Comparison of ENCODE assay signal across 24 cellular contexts in genomic region chr2:165634282-165634681, GRCh38.
A peak's percentile ranks its signal among the peaks of the same experiment; 100 is the strongest.
DNase-seq lines count a peak whose midpoint lies in the region; ATAC-seq, FAIRE-seq and TF ChIP-seq lines count a peak whose summit lies in the region.
"Had no signal": no experiment of that assay in that cellular context is flagged by ENCODE, and none has a peak within 500 bp of the region (broad histone marks: within the 10 kb centered on the region; RNA-seq: fewer than 3 reads in every experiment).

No MANE protein-coding gene starts in this region.

- TF ChIP-seq EP300 in SK-N-SH (IDR thresholded peaks at IDR 0.05; ENCODE audit: borderline replicate concordance in 1 of 2, low read depth in 1 of 2, low read length in 1 of 2): no peak

- H2BK120ac ChIP-seq in neuronal stem cell (ENCODE audit: low read depth, low read length): no peak overlapping the region

- no peaks in the 10 kb centered on the region for H3K9me2 ChIP-seq in SK-N-SH

- peak overlapping the region in 1 of 3 experiments; percentile 7 for H3K4me3 Mint-ChIP-seq in nephron
- H3K4me3 Mint-ChIP-seq: activated CD8-positive, alpha-beta T cell treated with anti-CD3 and anti-CD28 coated beads for 36 hours; IgD-negative memory B cell; stimulated activated naive B cell treated with anti-CD40 and anti-IgM and Interleukin-4, amounts not matched to agents 10 μg/mL and 1 μg/mL and 100 μg/mL, for 72 hours had no signal

- no peaks in the 10 kb centered on the region for H4K20me1 ChIP-seq in SK-N-SH (ENCODE audit: insufficient read depth)

- H4K8ac ChIP-seq in neuronal stem cell (ENCODE audit: low read depth, low read length): no peak overlapping the region

- H3K9ac ChIP-seq in SK-N-SH: no peak overlapping the region
- no peak overlapping the region for H3K9ac ChIP-seq in neuronal stem cell (ENCODE audit: low read depth, low read length, poor library complexity)

- H3K36me3 ChIP-seq in SK-N-SH (replicated peaks in 1 of 2; ENCODE audit: control insufficient read depth in 1 of 2, insufficient read depth in 2 of 2, low read length in 1 of 2) (no peaks in the 10 kb centered on the region), uterus (no peaks in the 10 kb centered on the region), neuronal stem cell (replicated peaks in 1 of 2; ENCODE audit: control insufficient read depth in 2 of 2, insufficient read depth in 2 of 2, low read length in 2 of 2) (peaks cover 0 to 28% of the 10 kb centered on the region in 2 donors)
- H3K36me3 ChIP-seq: lower lobe of right lung, prostate gland, SJSA1, vagina had no signal

- H4K91ac ChIP-seq in neuronal stem cell (ENCODE audit: low read depth, low read length, poor library complexity): no peak overlapping the region

- TF ChIP-seq RAD21 in SK-N-SH (IDR thresholded peaks at IDR 0.05; ENCODE audit: low read length): no peak

- no peaks in the 10 kb centered on the region for H3K27me3 ChIP-seq in SK-N-SH (ENCODE audit: insufficient read depth)
- H3K27me3 ChIP-seq in uterus: no peaks in the 10 kb centered on the region
- H3K27me3 ChIP-seq in neuronal stem cell (ENCODE audit: control insufficient read depth in 3 of 3, insufficient read depth in 3 of 3, low read depth in 1 of 3, low read length in 3 of 3): no peaks in the 10 kb centered on the region
- H3K27me3 ChIP-seq: SJSA1, vagina had no signal

- peak; percentile 46 for FAIRE-seq in endometrium (lab: Jason Lieb, UNC)
- FAIRE-seq: GM12878, kidney, RCC 7860, TTC549 had no signal

- H2BK15ac ChIP-seq in neuronal stem cell (ENCODE audit: low read length): no peak overlapping the region

- H3K4ac ChIP-seq in neuronal stem cell (ENCODE audit: low read length): no peak overlapping the region

- ATAC-seq in SK-N-SH treated with all-trans-retinoic acid at 6 μM for 48 hours: peak; percentile 4
- ATAC-seq: activated CD8-positive, alpha-beta T cell treated with anti-CD3 and anti-CD28 coated beads for 36 hours; activated naive CD4-positive, alpha-beta T cell treated with anti-CD3 and anti-CD28 coated beads, Interleukin-2, amount 50 U/mL, for 72 hours; lower lobe of right lung; stimulated activated naive B cell treated with anti-CD40 and anti-IgM and Interleukin-4, amounts not matched to agents 10 μg/mL and 1 μg/mL and 100 μg/mL, for 72 hours had no signal

- CTCF ChIA-PET in SK-N-SH (lab: Yijun Ruan, JAX): interaction anchor here (1.5 kb wide), 1 partner anchor 240 kb away, joined by 4 read pairs; no protein-coding TSS in a partner anchor

- H3K9me3 ChIP-seq in SK-N-SH: no peaks in the 10 kb centered on the region
- no peaks in the 10 kb centered on the region for H3K9me3 ChIP-seq in uterus
- no peaks in the 10 kb centered on the region for H3K9me3 ChIP-seq in neuronal stem cell (replicated peaks in 1 of 2; ENCODE audit: control insufficient read depth in 2 of 2, insufficient read depth in 1 of 2, low read depth in 1 of 2, low read length in 2 of 2)
- H3K9me3 ChIP-seq: lower lobe of right lung, prostate gland, SJSA1, vagina had no signal

- intact Hi-C loops in uterus (cut with DNase I; ENCODE audit: low total_unique reads): no loop called here

- peaks cover 5% of the 10 kb centered on the region for H3K36me3 Mint-ChIP-seq in nephron (ENCODE audit: low read depth)
- H3K36me3 Mint-ChIP-seq: activated naive CD4-positive, alpha-beta T cell treated with anti-CD3 and anti-CD28 coated beads, Interleukin-2, amount 50 U/mL, for 72 hours; stimulated activated naive B cell treated with anti-CD40 and anti-IgM and Interleukin-4, amounts not matched to agents 10 μg/mL and 1 μg/mL and 100 μg/mL, for 72 hours had no signal

- no peak overlapping the region for H3K14ac ChIP-seq in neuronal stem cell (ENCODE audit: low read length)

- H3K4me1 Mint-ChIP-seq in nephron: peaks cover 46% of the 10 kb centered on the region
- H3K4me1 Mint-ChIP-seq: IgD-negative memory B cell; stimulated activated naive B cell treated with anti-CD40 and anti-IgM and Interleukin-4, amounts not matched to agents 10 μg/mL and 1 μg/mL and 100 μg/mL, for 72 hours had no signal

- peaks cover 6% of the 10 kb centered on the region for H3F3A ChIP-seq in SK-N-SH (replicated peaks; ENCODE audit: insufficient read depth)

- no peak for DNase-seq in SK-N-SH
- DNase-seq in uterus: no peak
- DNase-seq in neuronal stem cell (ENCODE audit: low spot score): no peak
- DNase-seq in NCI-H2227 (lab: John Stamatoyannopoulos, UW; ENCODE audit: unreplicated experiment): no peak
- DNase-seq in activated naive CD4-positive, alpha-beta T cell treated with anti-CD3 and anti-CD28 coated beads, Interleukin-2, amount 50 U/mL, for 16 hours: no peak
- DNase-seq: activated CD4-positive, alpha-beta T cell treated with anti-CD3 and anti-CD28 coated beads for 1 hour; activated CD8-positive, alpha-beta T cell treated with anti-CD3 and anti-CD28 coated beads for 36 hours; lower lobe of right lung; stimulated activated CD4-positive, alpha-beta T cell treated with anti-CD3 and anti-CD28 coated beads, Interleukin-15, amount 100 ng/mL, for 24 hours; stimulated activated naive B cell treated with anti-CD40 and anti-IgM and Interleukin-4, amounts not matched to agents 10 μg/mL and 1 μg/mL and 100 μg/mL, for 72 hours had no signal

- 77% methylated on average over 4 of the region's 4 CpGs for WGBS in SK-N-SH (ENCODE audit: low lambda C conversion rate)
- no CpG with 5 or more reads among the region's 4 CpGs for WGBS in neuronal stem cell (ENCODE audit: extremely low coverage in 2 of 2, insufficient read length in 2 of 2, insufficient replicate concordance in 1 of 2), 2 donors

- H2AK5ac ChIP-seq in neuronal stem cell (ENCODE audit: low read depth, low read length): no peak overlapping the region

- H3K4me3 ChIP-seq in SK-N-SH (ENCODE audit: low read depth in 2 of 2, low read length in 1 of 2) (no peak overlapping the region), uterus (no peak overlapping the region), neuronal stem cell (ENCODE audit: low read length in 2 of 2) (no peak overlapping the region)
- H3K4me3 ChIP-seq: GM12878, lower lobe of right lung, prostate gland, SJSA1, vagina had no signal

- H2BK5ac ChIP-seq in neuronal stem cell (ENCODE audit: low read length): no peak overlapping the region

- no peak overlapping the region for H2BK12ac ChIP-seq in neuronal stem cell (ENCODE audit: low read length)

- H3K18ac ChIP-seq in neuronal stem cell (ENCODE audit: low read length): no peak overlapping the region

- H3K9me3 Mint-ChIP-seq in nephron: no peaks in the 10 kb centered on the region
- H3K9me3 Mint-ChIP-seq: activated CD8-positive, alpha-beta T cell treated with anti-CD3 and anti-CD28 coated beads for 36 hours; activated naive CD4-positive, alpha-beta T cell treated with anti-CD3 and anti-CD28 coated beads, Interleukin-2, amount 50 U/mL, for 72 hours; activated T-helper 2 cell treated with anti-CD3 and anti-CD28 coated beads, Interferon-gamma antibody, Interleukin-2, Interleukin-4, amounts not matched to agents 10 μg/mL and 5 μg/mL and 100 μg/mL, durations not matched to agents 14 hours and 24 hours and 36 hours; IgD-negative memory B cell; stimulated activated naive B cell treated with anti-CD40 and anti-IgM and Interleukin-4, amounts not matched to agents 10 μg/mL and 1 μg/mL and 100 μg/mL, for 72 hours had no signal

- H3K4me2 ChIP-seq in SK-N-SH: no peak overlapping the region
- no peak overlapping the region for H3K4me2 ChIP-seq in neuronal stem cell (ENCODE audit: insufficient read depth, low read length, poor library complexity, severe bottlenecking)

- H3K4me1 ChIP-seq in SK-N-SH (ENCODE audit: control insufficient read depth in 1 of 2, insufficient read depth in 2 of 2, low read depth in 1 of 2, low read length in 1 of 2) (peaks cover 29 to 46% of the 10 kb centered on the region in 2 experiments), uterus (no peaks in the 10 kb centered on the region), neuronal stem cell (ENCODE audit: control insufficient read depth in 2 of 2, insufficient read depth in 1 of 2, low read depth in 1 of 2, low read length in 2 of 2) (peaks cover 7 to 28% of the 10 kb centered on the region in 2 donors)
- H3K4me1 ChIP-seq: lower lobe of right lung, prostate gland, SJSA1 had no signal

- peak overlapping the region; percentile 87 to 95 (median 87) for H3K27ac Mint-ChIP-seq in nephron
- H3K27ac Mint-ChIP-seq: activated CD8-positive, alpha-beta T cell treated with anti-CD3 and anti-CD28 coated beads for 36 hours; activated naive CD4-positive, alpha-beta T cell treated with anti-CD3 and anti-CD28 coated beads, Interleukin-2, amount 50 U/mL, for 72 hours; activated T-helper 2 cell treated with anti-CD3 and anti-CD28 coated beads, Interferon-gamma antibody, Interleukin-2, Interleukin-4, amounts not matched to agents 10 μg/mL and 5 μg/mL and 100 μg/mL, durations not matched to agents 14 hours and 24 hours and 36 hours; IgD-negative memory B cell; stimulated activated naive B cell treated with anti-CD40 and anti-IgM and Interleukin-4, amounts not matched to agents 10 μg/mL and 1 μg/mL and 100 μg/mL, for 72 hours had no signal

- H3K79me2 ChIP-seq in SK-N-SH (ENCODE audit: insufficient read depth): no peaks in the 10 kb centered on the region

- TF ChIP-seq CTCF in SK-N-SH (IDR thresholded peaks at IDR 0.05): no peak
- no peak for TF ChIP-seq CTCF in nephron (IDR thresholded peaks at IDR 0.05; ENCODE audit: unreplicated experiment in 3 of 3)
- no peak for TF ChIP-seq CTCF in uterus (IDR thresholded peaks at IDR 0.05)

- no peak for TF ChIP-seq POLR2A in uterus (IDR thresholded peaks at IDR 0.05)

- H3K23ac ChIP-seq in neuronal stem cell (ENCODE audit: low read depth, low read length, poor library complexity): no peak overlapping the region

- POLR2A ChIA-PET in SK-N-SH (lab: Yijun Ruan, JAX): no interaction called here

- no peaks in the 10 kb centered on the region for H3K27me3 Mint-ChIP-seq in nephron (ENCODE audit: low read depth)
- H3K27me3 Mint-ChIP-seq: activated CD8-positive, alpha-beta T cell treated with anti-CD3 and anti-CD28 coated beads for 36 hours; IgD-negative memory B cell; stimulated activated naive B cell treated with anti-CD40 and anti-IgM and Interleukin-4, amounts not matched to agents 10 μg/mL and 1 μg/mL and 100 μg/mL, for 72 hours had no signal

- peaks cover 2% of the 10 kb centered on the region for H3K79me1 ChIP-seq in neuronal stem cell (ENCODE audit: low read depth, low read length)

- no peak overlapping the region for H2AFZ ChIP-seq in SK-N-SH (ENCODE audit: low read depth)
- H2AFZ ChIP-seq in neuronal stem cell (ENCODE audit: low read length): no peak overlapping the region

- peak overlapping the region in 1 of 2 experiments; percentile 94; a peak in 2 of 4 replicates for H3K27ac ChIP-seq in SK-N-SH (ENCODE audit: low read depth in 2 of 2, low read length in 1 of 2)
- peak overlapping the region; percentile 64 to 65 for H3K27ac ChIP-seq in uterus
- no peak overlapping the region for H3K27ac ChIP-seq in neuronal stem cell (replicated peaks; ENCODE audit: low read length)
- H3K27ac ChIP-seq: 22Rv1, lower lobe of right lung, prostate gland, SJSA1, vagina had no signal

TF ChIP-seq in SK-N-SH, 30 proteins besides CTCF, POLR2A, EP300 and RAD21 (continues in another document):
- TF ChIP-seq ELF1 (IDR thresholded peaks at IDR 0.05): no peak
